ENCODE assay signal across 8 cellular contexts in the genomic region with DNA sequence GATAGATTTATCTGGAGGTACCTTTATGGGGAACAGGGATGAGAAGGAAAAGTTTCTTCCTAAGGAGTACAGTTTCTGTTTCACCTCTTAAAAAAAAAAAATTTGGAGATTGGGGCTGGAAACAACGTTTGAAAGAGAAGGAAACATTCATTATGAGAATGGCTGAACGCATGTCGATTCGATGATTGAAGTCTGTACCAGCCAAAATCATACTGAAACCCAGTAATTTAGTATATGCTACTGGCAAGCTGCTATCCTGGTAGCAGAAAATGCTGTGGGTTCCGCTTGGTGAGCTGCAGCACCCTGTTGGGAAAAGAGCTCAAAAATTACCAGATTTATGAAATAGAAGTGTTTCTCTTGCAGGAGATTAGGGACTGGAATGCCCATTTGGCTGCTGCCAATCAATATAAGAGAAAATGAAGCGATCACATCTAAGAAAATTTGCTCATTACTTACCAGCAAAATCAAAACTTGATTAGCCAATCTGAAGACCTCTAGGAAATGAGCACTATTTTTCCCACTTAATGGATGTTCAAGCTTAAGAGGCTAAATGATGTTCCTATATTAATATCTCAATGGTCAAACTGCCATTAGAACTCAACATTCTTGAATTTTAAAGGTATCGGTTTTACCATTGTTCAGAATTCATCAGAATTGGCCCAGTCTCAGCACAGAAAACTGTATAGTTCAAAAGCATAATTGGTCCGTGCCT. TPM values are rescaled to one million over a fixed set of nuclear protein-coding genes. Genes with fewer than 3 reads are reported as not detected.
DNase-seq lines count a peak whose midpoint lies in the region; ATAC-seq and TF ChIP-seq lines count a peak whose summit lies in the region.

No MANE protein-coding gene starts in this region.

- 18 to 20% (median 20%) methylated on average over 8 of the region's 8 CpGs for WGBS in heart left ventricle, 4 donors
- 20% methylated on average over 8 of the region's 8 CpGs for WGBS in hepatocyte (ENCODE audit: low lambda C conversion rate, missing lambda C conversion rate)

- peaks cover 43% of the 10 kb centered on the region for H3K4me1 Mint-ChIP-seq in activated CD8-positive, alpha-beta T cell treated with anti-CD3 and anti-CD28 coated beads for 36 hours (ENCODE audit: low read depth)
- H3K4me1 Mint-ChIP-seq in stimulated activated effector memory CD8-positive, alpha-beta T cell treated with anti-CD3 and anti-CD28 coated beads, Interleukin-12 subunit alpha, Interleukin-12 subunit beta, amount 100 ng/mL, for 72 hours = peaks cover 26% of the 10 kb centered on the region

- H3K36me3 Mint-ChIP-seq in activated CD8-positive, alpha-beta T cell treated with anti-CD3 and anti-CD28 coated beads for 36 hours (ENCODE audit: low read depth) = no peaks in the 10 kb centered on the region
- peaks cover 10% of the 10 kb centered on the region for H3K36me3 Mint-ChIP-seq in stimulated activated effector memory CD8-positive, alpha-beta T cell treated with anti-CD3 and anti-CD28 coated beads, Interleukin-12 subunit alpha, Interleukin-12 subunit beta, amount 100 ng/mL, for 72 hours

- ATAC-seq in heart left ventricle = no peak
- ATAC-seq in Right ventricle myocardium superior (ENCODE audit: poor library complexity) = no peak
- ATAC-seq in HG03060 (IDR thresholded peaks at IDR 0.05; ENCODE audit: low read depth, unreplicated experiment) = peak; percentile 57
- ATAC-seq in activated CD8-positive, alpha-beta T cell treated with anti-CD3 and anti-CD28 coated beads for 36 hours = peak; percentile 37
- peak; percentile 77 for ATAC-seq in stimulated activated effector memory CD8-positive, alpha-beta T cell treated with anti-CD3 and anti-CD28 coated beads, Interleukin-12 subunit alpha, Interleukin-12 subunit beta, amount 100 ng/mL, for 72 hours
- no peak for ATAC-seq in HG02970 (IDR thresholded peaks at IDR 0.05; ENCODE audit: low FRiP score, unreplicated experiment)

- H3K4me3 ChIP-seq in heart left ventricle (peak overlapping the region; percentile 71 to 100 (median 93)), hepatocyte (peak overlapping the region; percentile 81)

- DNase-seq in heart left ventricle = no peak
- DNase-seq in Right ventricle myocardium superior = no peak
- DNase-seq in activated CD8-positive, alpha-beta T cell treated with anti-CD3 and anti-CD28 coated beads for 36 hours = peak; percentile 46
- DNase-seq in hepatocyte (ENCODE audit: low spot score) = no peak
- DNase-seq in stimulated activated effector memory CD8-positive, alpha-beta T cell treated with anti-CD3 and anti-CD28 coated beads, Interleukin-12 subunit alpha, Interleukin-12 subunit beta, amount 100 ng/mL, for 72 hours (ENCODE audit: low spot score in 2 of 2) = peak in 1 of 2 donors; percentile 61
- no peak for DNase-seq in NCI-H510A (lab: John Stamatoyannopoulos, UW)

- H3K9me3 ChIP-seq in heart left ventricle (no peaks in the 10 kb centered on the region), hepatocyte (ENCODE audit: low read depth) (no peaks in the 10 kb centered on the region)

- peaks cover 33% of the 10 kb centered on the region for H4K20me1 ChIP-seq in hepatocyte (ENCODE audit: insufficient read depth, poor library complexity, severe bottlenecking)

- H3K36me3 ChIP-seq in heart left ventricle (no peaks in the 10 kb centered on the region), hepatocyte (replicated peaks; ENCODE audit: insufficient read depth, low read depth) (no peaks in the 10 kb centered on the region)

- H3K4me2 ChIP-seq in hepatocyte = peak overlapping the region; percentile 89

- POLR2A ChIA-PET in activated CD8-positive, alpha-beta T cell treated with anti-CD3 and anti-CD28 coated beads for 36 hours (lab: Charles Lee) = interaction anchor here (0.6 to 1.7 kb wide), 6 partner anchors 8 to 1825 kb away, joined by 3 to 11 read pairs (median 3); no protein-coding TSS in a partner anchor

- peak overlapping the region; percentile 92 for H3K27ac Mint-ChIP-seq in activated CD8-positive, alpha-beta T cell treated with anti-CD3 and anti-CD28 coated beads for 36 hours
- peak overlapping the region; percentile 93 for H3K27ac Mint-ChIP-seq in stimulated activated effector memory CD8-positive, alpha-beta T cell treated with anti-CD3 and anti-CD28 coated beads, Interleukin-12 subunit alpha, Interleukin-12 subunit beta, amount 100 ng/mL, for 72 hours

- peak overlapping the region; percentile 86 for H3K4me3 Mint-ChIP-seq in activated CD8-positive, alpha-beta T cell treated with anti-CD3 and anti-CD28 coated beads for 36 hours
- H3K4me3 Mint-ChIP-seq in stimulated activated effector memory CD8-positive, alpha-beta T cell treated with anti-CD3 and anti-CD28 coated beads, Interleukin-12 subunit alpha, Interleukin-12 subunit beta, amount 100 ng/mL, for 72 hours = peak overlapping the region; percentile 90

- H3K27me3 ChIP-seq in heart left ventricle (no peaks in the 10 kb centered on the region), hepatocyte (no peaks in the 10 kb centered on the region)

- peak overlapping the region; percentile 94 to 100 (median 99) for H3K27ac ChIP-seq in heart left ventricle
- H3K27ac ChIP-seq in hepatocyte = peak overlapping the region; percentile 99

- no peaks in the 10 kb centered on the region for H3K9me2 ChIP-seq in hepatocyte (replicated peaks; ENCODE audit: insufficient read depth)

- no peak for TF ChIP-seq POLR2A in heart left ventricle (IDR thresholded peaks at IDR 0.05)

- intact Hi-C loops in heart left ventricle (cut with DNase I) (loop anchor here in 8 of 10 donors (1.0 to 10.0 kb wide), 6 partner anchors 21 to 48 kb away; no protein-coding TSS in a partner anchor), Right ventricle myocardium superior (cut with DNase I) (loop anchor here (10.0 kb wide), 1 partner anchor 46 kb away; no protein-coding TSS in a partner anchor)
- intact Hi-C loops in activated CD8-positive, alpha-beta T cell treated with anti-CD3 and anti-CD28 coated beads for 36 hours (cut with micrococcal nuclease) = no loop called here

- no peak for TF ChIP-seq CTCF in heart left ventricle (IDR thresholded peaks at IDR 0.05)
- TF ChIP-seq CTCF in activated CD8-positive, alpha-beta T cell treated with anti-CD3 and anti-CD28 coated beads for 36 hours (IDR thresholded peaks at IDR 0.05) = no peak
- TF ChIP-seq CTCF in hepatocyte (IDR thresholded peaks at IDR 0.05; ENCODE audit: poor library complexity) = no peak

- H3K79me2 ChIP-seq in hepatocyte = peaks cover 61% of the 10 kb centered on the region

- no peaks in the 10 kb centered on the region for H3K9me3 Mint-ChIP-seq in activated CD8-positive, alpha-beta T cell treated with anti-CD3 and anti-CD28 coated beads for 36 hours
- no peaks in the 10 kb centered on the region for H3K9me3 Mint-ChIP-seq in stimulated activated effector memory CD8-positive, alpha-beta T cell treated with anti-CD3 and anti-CD28 coated beads, Interleukin-12 subunit alpha, Interleukin-12 subunit beta, amount 100 ng/mL, for 72 hours

- CTCF ChIA-PET in activated CD8-positive, alpha-beta T cell treated with anti-CD3 and anti-CD28 coated beads for 36 hours (lab: Charles Lee) = interaction anchor here (0.9 to 1.8 kb wide), 9 partner anchors 9 to 516 kb away, joined by 3 to 8 read pairs (median 4); no protein-coding TSS in a partner anchor

- no peaks in the 10 kb centered on the region for H3K27me3 Mint-ChIP-seq in activated CD8-positive, alpha-beta T cell treated with anti-CD3 and anti-CD28 coated beads for 36 hours

- peak overlapping the region; percentile 70 for H2AFZ ChIP-seq in hepatocyte

- peaks cover 1 to 80% (median 59%) of the 10 kb centered on the region in 12 donors for H3K4me1 ChIP-seq in heart left ventricle
- H3K4me1 ChIP-seq in hepatocyte (ENCODE audit: insufficient read depth) = peaks cover 30% of the 10 kb centered on the region

RNA-seq across cellular contexts. Expression of a gene that starts 1.1 kb away (rescaled TPM):
- total RNA-seq in heart left ventricle = 1,000 to 10,000 TPM in 1 of 9 donors, 100 to 1,000 TPM in 8; 542 to 1,594 (median 701) TPM
- 1,000 to 10,000 TPM in 1 of 2 donors, 100 to 1,000 TPM in 1; 150 to 1,693 TPM for polyA plus RNA-seq in heart left ventricle
- 458 TPM for total RNA-seq in Right ventricle myocardium superior
- total RNA-seq in activated CD8-positive, alpha-beta T cell treated with anti-CD3 and anti-CD28 coated beads for 36 hours = 10 to 100 TPM; 45.1 to 45.4 TPM
- total RNA-seq in hepatocyte = 552 and 564 TPM in 2 replicates
- polyA plus RNA-seq in hepatocyte = 291 and 292 TPM in 2 replicates

Comparison
In these comparisons a context has a peak if more than half of its experiments do, and no peak if none do; other contexts are left out.
1. ATAC-seq: peak in HG03060 (single experiment), activated CD8-positive, alpha-beta T cell treated with anti-CD3 and anti-CD28 coated beads for 36 hours (single experiment) and stimulated activated effector memory CD8-positive, alpha-beta T cell treated with anti-CD3 and anti-CD28 coated beads, Interleukin-12 subunit alpha, Interleukin-12 subunit beta, amount 100 ng/mL, for 72 hours (single experiment); none in heart left ventricle (0 of 4), Right ventricle myocardium superior (single experiment) and HG02970 (single experiment).